8 cellular contexts compared by ENCODE assay signal in the genomic region with DNA sequence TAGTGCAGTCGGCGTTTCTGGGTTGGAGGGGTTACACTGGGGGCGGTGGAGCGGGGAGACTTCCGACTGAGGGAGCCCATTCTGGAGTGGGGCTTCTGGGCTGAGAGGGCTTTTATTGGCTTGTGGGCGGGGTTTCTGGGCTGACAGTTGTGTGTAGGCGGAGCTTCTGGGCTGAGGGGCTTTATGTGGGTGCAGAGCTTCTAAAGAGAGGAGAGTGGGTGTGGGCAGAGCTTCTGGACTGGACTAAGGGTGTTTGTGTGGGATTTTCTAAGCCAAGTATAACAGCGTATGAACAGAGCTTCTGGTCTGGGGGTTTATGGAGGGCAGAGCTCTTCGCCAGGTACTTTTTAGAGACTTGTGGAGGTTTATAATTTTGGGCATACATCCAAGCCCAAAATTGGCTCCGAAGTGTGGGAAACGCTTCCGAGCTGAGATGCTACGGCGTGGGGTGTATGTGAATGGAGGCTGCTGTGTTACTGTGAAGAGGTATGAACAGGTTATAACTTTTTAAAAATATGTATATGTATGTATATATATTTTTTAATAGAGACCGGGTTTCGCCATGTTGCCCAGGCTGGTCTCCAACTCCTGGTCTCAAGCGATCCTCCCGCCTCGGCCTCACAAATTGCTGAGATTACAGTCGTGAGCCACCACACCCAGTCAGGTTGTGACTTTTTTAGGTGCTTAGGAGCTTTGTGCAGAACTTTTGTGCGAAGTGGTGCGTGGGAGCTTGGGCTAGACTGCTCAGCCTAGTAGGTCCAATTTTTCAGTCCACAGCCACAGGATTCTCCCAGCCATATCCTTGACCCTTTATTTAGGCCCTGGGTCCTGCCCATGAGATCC. TPM values are rescaled to one million over a fixed set of nuclear protein-coding genes. Genes with fewer than 3 reads are reported as not detected.
A peak's percentile ranks its signal among the peaks of the same experiment; 100 is the strongest.
DNase-seq lines count a peak whose midpoint lies in the region; ATAC-seq and TF ChIP-seq lines count a peak whose summit lies in the region.

No MANE protein-coding gene starts in this region.

- H3K4me3 ChIP-seq in RWPE2 (ENCODE audit: severe bottlenecking) (peak overlapping the region; percentile 56), fibroblast of villous mesenchyme (ENCODE audit: low read depth, low read length) (peak overlapping the region; percentile 86), psoas muscle (peak overlapping the region; percentile 70)

- H3K4me3 Mint-ChIP-seq in activated CD4-positive, alpha-beta T cell treated with anti-CD3 and anti-CD28 coated beads for 36 hours = peak overlapping the region; percentile 90

- H3K4me1 ChIP-seq in RWPE2 (ENCODE audit: insufficient read depth, poor library complexity, severe bottlenecking) = peaks cover 8% of the 10 kb centered on the region
- H3K4me1 ChIP-seq in psoas muscle = peaks cover 14% of the 10 kb centered on the region

- H3K27me3 ChIP-seq in RWPE2 (ENCODE audit: insufficient read depth, poor library complexity, severe bottlenecking) = no peaks in the 10 kb centered on the region
- no peaks in the 10 kb centered on the region for H3K27me3 ChIP-seq in psoas muscle (ENCODE audit: insufficient read depth in 3 of 3, low read length in 2 of 3)

- POLR2A ChIA-PET in activated CD4-positive, alpha-beta T cell treated with anti-CD3 and anti-CD28 coated beads for 36 hours (lab: Charles Lee) = interaction anchor here (0.6 to 2.4 kb wide), 17 partner anchors 10 to 577 kb away, joined by 3 to 19 read pairs (median 4); a partner anchor contains a TSS

- intact Hi-C loops in activated CD4-positive, alpha-beta T cell treated with anti-CD3 and anti-CD28 coated beads for 36 hours (cut with DNase I, micrococcal nuclease) = loop anchor here (1.0 to 5.0 kb wide), 17 partner anchors 34 to 1355 kb away; a partner anchor contains a TSS
- intact Hi-C loops in psoas muscle (cut with DNase I) = loop anchor here (2.0 kb wide), 1 partner anchor 33 kb away; no protein-coding TSS in a partner anchor

- DNase-seq in activated CD4-positive, alpha-beta T cell treated with anti-CD3 and anti-CD28 coated beads for 36 hours = no peak
- no peak for DNase-seq in activated CD4-positive, alpha-beta T cell treated with anti-CD3 and anti-CD28 coated beads for 4 hours
- DNase-seq in RWPE2 (ENCODE audit: low spot score) (no peak), fibroblast of villous mesenchyme (ENCODE audit: low read depth) (no peak), psoas muscle (no peak), glomerular visceral epithelial cell (ENCODE audit: extremely low spot score) (no peak), COLO668 (lab: John Stamatoyannopoulos, UW; ENCODE audit: unreplicated experiment) (no peak), AML-193 (lab: John Stamatoyannopoulos, UW) (no peak)

- 33 to 38% (median 35%) methylated on average over 22 of the region's 22 CpGs for WGBS in psoas muscle, 3 donors

- H3K9me3 ChIP-seq in RWPE2 (ENCODE audit: severe bottlenecking) (no peaks in the 10 kb centered on the region), psoas muscle (no peaks in the 10 kb centered on the region)

- no peaks in the 10 kb centered on the region for H3K27me3 Mint-ChIP-seq in activated CD4-positive, alpha-beta T cell treated with anti-CD3 and anti-CD28 coated beads for 36 hours

- H3K36me3 Mint-ChIP-seq in activated CD4-positive, alpha-beta T cell treated with anti-CD3 and anti-CD28 coated beads for 36 hours (ENCODE audit: low read depth) = peaks cover 14% of the 10 kb centered on the region

- peak overlapping the region; percentile 98 for H3K27ac Mint-ChIP-seq in activated CD4-positive, alpha-beta T cell treated with anti-CD3 and anti-CD28 coated beads for 36 hours

- TF ChIP-seq CTCF in RWPE2 (IDR thresholded peaks at IDR 0.05; ENCODE audit: poor library complexity, severe bottlenecking) = no peak
- no peak for TF ChIP-seq CTCF in fibroblast of villous mesenchyme (IDR thresholded peaks at IDR 0.05; ENCODE audit: insufficient read depth, low read depth, low read length)
- TF ChIP-seq CTCF in psoas muscle (IDR thresholded peaks at IDR 0.05) = no peak

- no peaks in the 10 kb centered on the region for H3K9me3 Mint-ChIP-seq in activated CD4-positive, alpha-beta T cell treated with anti-CD3 and anti-CD28 coated beads for 36 hours (ENCODE audit: low read depth)

- CTCF ChIA-PET in activated CD4-positive, alpha-beta T cell treated with anti-CD3 and anti-CD28 coated beads for 36 hours (lab: Charles Lee) = interaction anchor here (0.6 to 3.5 kb wide), 14 partner anchors 8 to 328 kb away, joined by 3 to 15 read pairs (median 4); a partner anchor contains a TSS

- H3K27ac ChIP-seq in RWPE2 (ENCODE audit: poor library complexity, severe bottlenecking) (peak overlapping the region; percentile 79), psoas muscle (peak overlapping the region; percentile 81)

- no peak for ATAC-seq in activated CD4-positive, alpha-beta T cell treated with anti-CD3 and anti-CD28 coated beads for 36 hours
- ATAC-seq in RWPE2 (ENCODE audit: low read depth) (peak; percentile 10; the same call in 2 of the 3 replicates), psoas muscle (peak; percentile 35 to 58 (median 44))

- peaks cover 37% of the 10 kb centered on the region for H3K4me1 Mint-ChIP-seq in activated CD4-positive, alpha-beta T cell treated with anti-CD3 and anti-CD28 coated beads for 36 hours

- H3K36me3 ChIP-seq in RWPE2 (ENCODE audit: low read depth) (peaks cover 29% of the 10 kb centered on the region), psoas muscle (ENCODE audit: insufficient read depth in 1 of 2, low read depth in 1 of 2) (peaks cover 0 to 39% of the 10 kb centered on the region in 2 donors)

RNA-seq across cellular contexts. Expression of a gene that starts 0.9 kb away (rescaled TPM):
- 10 to 100 TPM; 25.2 to 29.8 TPM for total RNA-seq in activated CD4-positive, alpha-beta T cell treated with anti-CD3 and anti-CD28 coated beads for 36 hours
- 5.6 and 5.8 TPM in 2 replicates for total RNA-seq in fibroblast of villous mesenchyme
- 10 to 100 TPM in 2 of 4 donors, 1 to 10 TPM in 2; 7.2 to 11.5 (median 9.6) TPM for total RNA-seq in psoas muscle
- polyA plus RNA-seq in psoas muscle = 1 to 10 TPM; 4.7 to 6.3 (median 5.6) TPM

RNA-seq across cellular contexts. Expression of a gene that starts 34.2 kb away (rescaled TPM):
- total RNA-seq in activated CD4-positive, alpha-beta T cell treated with anti-CD3 and anti-CD28 coated beads for 36 hours = 10 to 100 TPM; 70.0 to 78.3 TPM
- 61.8 and 96.7 TPM in 2 replicates for total RNA-seq in fibroblast of villous mesenchyme
- 10 to 100 TPM; 67.4 to 98.3 (median 91.9) TPM for total RNA-seq in psoas muscle
- polyA plus RNA-seq in psoas muscle = 10 to 100 TPM; 13.4 to 51.1 (median 19.3) TPM

RNA-seq across cellular contexts. Expression of a gene that starts 59.9 kb away (rescaled TPM):
- 100 to 1,000 TPM; 198 to 206 TPM for total RNA-seq in activated CD4-positive, alpha-beta T cell treated with anti-CD3 and anti-CD28 coated beads for 36 hours
- total RNA-seq in fibroblast of villous mesenchyme (50.3 and 51.0 TPM in 2 replicates), psoas muscle (10 to 100 TPM; 46.5 to 64.5 (median 56.1) TPM)
- polyA plus RNA-seq in psoas muscle = 10 to 100 TPM; 30.6 to 40.4 (median 38.5) TPM
